ENCODE assay signal across 23 cellular contexts in the genomic region with DNA sequence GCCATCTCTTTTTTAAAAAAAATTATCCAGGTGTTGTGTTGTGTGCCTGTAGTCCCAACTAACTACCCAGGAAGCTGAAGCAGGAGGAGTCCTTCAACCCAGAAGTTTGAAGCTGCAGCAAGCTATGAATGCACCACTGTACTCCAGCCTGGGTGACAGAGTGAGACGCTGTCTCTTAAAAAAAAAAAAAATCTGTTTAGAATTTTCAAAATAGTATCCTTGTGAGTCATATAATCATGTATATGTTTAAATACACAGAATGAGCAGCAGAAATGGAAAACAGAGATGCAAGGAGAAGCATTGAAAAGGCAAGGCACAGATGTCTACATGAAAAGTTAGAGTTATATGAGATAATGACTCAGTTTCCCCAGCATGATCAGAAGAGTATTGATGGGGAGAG. TPM values are rescaled to one million over a fixed set of nuclear protein-coding genes. Genes with fewer than 3 reads are reported as not detected.
DNase-seq lines count a peak whose midpoint lies in the region; ATAC-seq and TF ChIP-seq lines count a peak whose summit lies in the region.
"Had no signal": no experiment of that assay in that cellular context is flagged by ENCODE, and none has a peak within 500 bp of the region (broad histone marks: within the 10 kb centered on the region; RNA-seq: fewer than 3 reads in every experiment).

No MANE protein-coding gene starts in this region.

- no peak overlapping the region for H2AFZ ChIP-seq in fibroblast of lung (ENCODE audit: low read length)

- DNase-seq in HFFc6 (peak; percentile 16), RPMI7951 (ENCODE audit: low read depth) (peak; percentile 35), fibroblast of lung (ENCODE audit: low read depth in 2 of 2) (peak in 1 of 2 donors; percentile 31), HEK293T (ENCODE audit: extremely low spot score) (no peak)
- DNase-seq in activated CD4-positive, alpha-beta T cell treated with anti-CD3 and anti-CD28 coated beads, Interleukin-2, amount 50 U/mL, for 1 hour: no peak
- DNase-seq: Caco-2; CD4-positive, alpha-beta T cell; DMS 273 treated with DMSO at 0.1 percent for 48 hours; DND-41; KG1; MV-4-11; NCI-H1105 treated with DMSO at 0.1 percent for 48 hours; NCI-H1694 treated with DMSO at 0.1 percent for 48 hours; NCI-H2081 treated with DMSO at 0.1 percent for 48 hours; NCI-H446; NCI-H526; Right ventricle myocardium superior had no signal

- H3K79me2 ChIP-seq in fibroblast of lung (ENCODE audit: control insufficient read depth, insufficient read depth, low read length): no peaks in the 10 kb centered on the region

- POLR2A ChIA-PET in HEK293T (lab: Yijun Ruan, JAX): no interaction called here

- TF ChIP-seq CTCF in HFFc6 (IDR thresholded peaks at IDR 0.05) (no peak), fibroblast of lung (conservative IDR thresholded peaks at IDR 0.05 in 1 of 2, IDR thresholded peaks at IDR 0.05 in 1 of 2; ENCODE audit: low read depth in 1 of 2, low read length in 2 of 2) (no peak)

- peaks cover 4% of the 10 kb centered on the region for H3K27me3 Mint-ChIP-seq in HFFc6 (ENCODE audit: insufficient read depth)
- H3K27me3 Mint-ChIP-seq: CD4-positive, alpha-beta T cell had no signal

- H4K20me1 ChIP-seq in fibroblast of lung (ENCODE audit: control insufficient read depth, extremely low read depth, insufficient read depth, low read length): no peaks in the 10 kb centered on the region
- H4K20me1 ChIP-seq: BLaER1 had no signal

- H3K9me3 ChIP-seq in fibroblast of lung (ENCODE audit: control insufficient read depth, insufficient read depth, low read depth, low read length): no peaks in the 10 kb centered on the region
- H3K9me3 ChIP-seq: Caco-2 had no signal

- CTCF ChIA-PET in HEK293T (lab: Yijun Ruan, JAX): no interaction called here

- H3K4me1 ChIP-seq in fibroblast of lung (ENCODE audit: control insufficient read depth, extremely low read depth, insufficient read depth, low read length): peaks cover 5% of the 10 kb centered on the region
- H3K4me1 ChIP-seq: BLaER1, Caco-2 had no signal

- H3K4me2 ChIP-seq in fibroblast of lung (ENCODE audit: extremely low read depth, insufficient read depth, low read length): no peak overlapping the region
- H3K4me2 ChIP-seq: BLaER1 had no signal

- peak overlapping the region; percentile 69 for H3K27ac Mint-ChIP-seq in HFFc6
- H3K27ac Mint-ChIP-seq: CD4-positive, alpha-beta T cell had no signal

- H3K9me3 Mint-ChIP-seq in HFFc6: peaks cover 13% of the 10 kb centered on the region
- H3K9me3 Mint-ChIP-seq: CD4-positive, alpha-beta T cell had no signal

- H3K36me3 Mint-ChIP-seq in HFFc6 (ENCODE audit: low read depth): peaks cover 4% of the 10 kb centered on the region; the same call in 1 of the 2 replicates

- H3K4me3 Mint-ChIP-seq in HFFc6: peak overlapping the region; percentile 5
- H3K4me3 Mint-ChIP-seq: CD4-positive, alpha-beta T cell had no signal

- no peak overlapping the region for H3K4me3 ChIP-seq in fibroblast of lung (replicated peaks in 1 of 4; ENCODE audit: control extremely low read depth in 1 of 4, insufficient read depth in 1 of 4, low read depth in 3 of 4, low read length in 4 of 4)
- H3K4me3 ChIP-seq: BLaER1 had no signal

- H3K9ac ChIP-seq in fibroblast of lung (ENCODE audit: insufficient read depth, low read length): no peak overlapping the region
- H3K9ac ChIP-seq: BLaER1 had no signal

- no peaks in the 10 kb centered on the region for H3K27me3 ChIP-seq in fibroblast of lung (ENCODE audit: control insufficient read depth, insufficient read depth, low read length)
- H3K27me3 ChIP-seq: BLaER1 had no signal

- H3K27ac ChIP-seq in fibroblast of lung (ENCODE audit: insufficient read depth, low read length): peak overlapping the region; percentile 37
- H3K27ac ChIP-seq: BLaER1, HL-60 had no signal

- peaks cover 37% of the 10 kb centered on the region for H3K4me1 Mint-ChIP-seq in HFFc6 (ENCODE audit: low read depth)

- ATAC-seq in SK-N-SH treated with all-trans-retinoic acid at 6 μM for 48 hours (no peak), GM21825 (IDR thresholded peaks at IDR 0.05; ENCODE audit: unreplicated experiment) (no peak)

- H3K36me3 ChIP-seq in fibroblast of lung (ENCODE audit: control insufficient read depth, insufficient read depth, low read length): no peaks in the 10 kb centered on the region
- H3K36me3 ChIP-seq: BLaER1 had no signal

TF ChIP-seq in SK-N-SH treated with all-trans-retinoic acid at 6 μM for 48 hours, 23 proteins besides CTCF, POLR2A, EP300 and RAD21 (continues in another document):
- TF ChIP-seq SNAI2 (CRISPR knock-in tag; IDR thresholded peaks at IDR 0.05) (no peak), TOX (CRISPR knock-in tag; IDR thresholded peaks at IDR 0.05; ENCODE audit: borderline replicate concordance) (no peak), ZNF565 (CRISPR knock-in tag; conservative IDR thresholded peaks at IDR 0.05; ENCODE audit: low read depth) (no peak), ZFP3 (CRISPR knock-in tag; IDR thresholded peaks at IDR 0.05) (no peak), ZNF70 (CRISPR knock-in tag; IDR thresholded peaks at IDR 0.05) (no peak), RARB (CRISPR knock-in tag; IDR thresholded peaks at IDR 0.05) (no peak), GLIS3 (CRISPR knock-in tag; IDR thresholded peaks at IDR 0.05) (no peak), PPARA (CRISPR knock-in tag; IDR thresholded peaks at IDR 0.05; ENCODE audit: borderline replicate concordance) (no peak), ARNTL (CRISPR knock-in tag; IDR thresholded peaks at IDR 0.05; ENCODE audit: borderline replicate concordance, low read depth) (no peak), ESRRG (CRISPR knock-in tag; IDR thresholded peaks at IDR 0.05) (no peak)
- TF ChIP-seq, protein P1, sequence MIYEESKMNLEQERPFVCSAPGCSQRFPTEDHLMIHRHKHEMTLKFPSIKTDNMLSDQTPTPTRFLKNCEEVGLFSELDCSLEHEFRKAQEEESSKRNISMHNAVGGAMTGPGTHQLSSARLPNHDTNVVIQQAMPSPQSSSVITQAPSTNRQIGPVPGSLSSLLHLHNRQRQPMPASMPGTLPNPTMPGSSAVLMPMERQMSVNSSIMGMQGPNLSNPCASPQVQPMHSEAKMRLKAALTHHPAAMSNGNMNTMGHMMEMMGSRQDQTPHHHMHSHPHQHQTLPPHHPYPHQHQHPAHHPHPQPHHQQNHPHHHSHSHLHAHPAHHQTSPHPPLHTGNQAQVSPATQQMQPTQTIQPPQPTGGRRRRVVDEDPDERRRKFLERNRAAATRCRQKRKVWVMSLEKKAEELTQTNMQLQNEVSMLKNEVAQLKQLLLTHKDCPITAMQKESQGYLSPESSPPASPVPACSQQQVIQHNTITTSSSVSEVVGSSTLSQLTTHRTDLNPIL (CRISPR knock-in tag; IDR thresholded peaks at IDR 0.05; ENCODE audit: low read depth): no peak

TF ChIP-seq in HEK293T, 16 proteins besides CTCF, POLR2A, EP300 and RAD21:
- no peak for TF ChIP-seq TARDBP (IDR thresholded peaks at IDR 0.05)
- no peak for TF ChIP-seq LEF1 (IDR thresholded peaks at IDR 0.05; ENCODE audit: borderline replicate concordance)
- TF ChIP-seq FOXK2 (IDR thresholded peaks at IDR 0.05): no peak
- no peak for TF ChIP-seq PKNOX1 (IDR thresholded peaks at IDR 0.05)
- TF ChIP-seq L3MBTL2 (conservative IDR thresholded peaks at IDR 0.05): no peak
TF ChIP-seq in HEK293T: peak in this region for 0.

RNA-seq across cellular contexts. Expression of gene SYDE1, which starts 31.2 kb away (rescaled TPM):
- 10 to 100 TPM; 88.6 to 96.1 (median 92.0) TPM for total RNA-seq in HFFc6 (2021; fragmentation: NEBNext Ultra II Directional; extraction: Animal tissue kit (Norgen Biotek cat#: 25700))
- 15.0 and 23.3 TPM in 2 replicates for total RNA-seq in RPMI7951 (2014; rRNA removed; shearing (Covaris generic))
- total RNA-seq in fibroblast of lung: 17.5 and 21.0 TPM in 2 replicates
- 27.9 and 28.6 TPM in 2 replicates for polyA plus RNA-seq in fibroblast of lung
- polyA plus RNA-seq in fibroblast of lung (2012): 49.6 and 51.1 TPM in 2 replicates
- 60.4 and 72.3 TPM in 2 replicates for polyA minus RNA-seq in fibroblast of lung (ENCODE audit: low replicate concordance)
- total RNA-seq: HT-29, OCI-LY7 had no signal

RNA-seq across cellular contexts. Expression of gene OR1I1, which starts 56.4 kb away (rescaled TPM):
- total RNA-seq in HFFc6 (2021; fragmentation: NEBNext Ultra II Directional; extraction: Animal tissue kit (Norgen Biotek cat#: 25700)): not detected
- not detected in 2 replicates for total RNA-seq in RPMI7951 (2014; rRNA removed; shearing (Covaris generic))
- not detected in 2 replicates for total RNA-seq in fibroblast of lung
- polyA plus RNA-seq in fibroblast of lung: not detected in 2 replicates
- not detected in 2 replicates for polyA plus RNA-seq in fibroblast of lung (2012)
- polyA minus RNA-seq in fibroblast of lung (ENCODE audit: low replicate concordance): not detected in 2 replicates
- total RNA-seq: Caco-2; CD4-positive, alpha-beta T cell; HT-29; OCI-LY7; Right ventricle myocardium superior had no signal

Comparison
In these comparisons a context has a peak if more than half of its experiments do, and no peak if none do; other contexts are left out.
1. DNase-seq: peak in HFFc6 (single experiment) and RPMI7951 (single experiment); none in HEK293T (single experiment) and activated CD4-positive, alpha-beta T cell treated with anti-CD3 and anti-CD28 coated beads, Interleukin-2, amount 50 U/mL, for 1 hour (single experiment).